ENCODE assay signal across 8 cellular contexts in genomic region chr16:68760671-68761275, GRCh38. TPM values are rescaled to one million over a fixed set of nuclear protein-coding genes. Genes with fewer than 3 reads are reported as not detected.
DNase-seq lines count a peak whose midpoint lies in the region; ATAC-seq and TF ChIP-seq lines count a peak whose summit lies in the region.

No MANE protein-coding gene starts in this region.

- H4K20me1 ChIP-seq in OCI-LY7 (ENCODE audit: insufficient read depth, low read length) (no peaks in the 10 kb centered on the region), smooth muscle cell (ENCODE audit: low read depth) (no peaks in the 10 kb centered on the region)

- 59% methylated on average over 8 of the region's 8 CpGs for WGBS in smooth muscle cell (ENCODE audit: low lambda C conversion rate)
- 59 to 72% methylated on average over 8 of the region's 8 CpGs for WGBS in testis, 2 donors

- CTCF ChIA-PET in OCI-LY7 (lab: Charles Lee; ENCODE audit: unreplicated experiment) = no interaction called here

- H3F3A ChIP-seq in smooth muscle cell (ENCODE audit: low read depth) = no peaks in the 10 kb centered on the region

- H2AFZ ChIP-seq in OCI-LY7 (ENCODE audit: low read length) = no peak overlapping the region
- no peak overlapping the region for H2AFZ ChIP-seq in smooth muscle cell (ENCODE audit: low read depth)

- H3K4me2 ChIP-seq in OCI-LY7 (ENCODE audit: low read length) = no peak overlapping the region
- no peak overlapping the region for H3K4me2 ChIP-seq in smooth muscle cell

- H3K27ac ChIP-seq in OCI-LY7 (ENCODE audit: low read depth, low read length, poor library complexity, severe bottlenecking) (no peak overlapping the region), cingulate gyrus (ENCODE audit: low read depth, low read length) (peak overlapping the region; percentile 91), smooth muscle cell (ENCODE audit: low read depth) (peak overlapping the region; percentile 75), testis (no peak overlapping the region)

- no peaks in the 10 kb centered on the region for H3K79me2 ChIP-seq in OCI-LY7 (ENCODE audit: insufficient read depth, low read depth, low read length)
- H3K79me2 ChIP-seq in smooth muscle cell (ENCODE audit: low read depth) = no peaks in the 10 kb centered on the region

- DNase-seq in DMS 273 (lab: John Stamatoyannopoulos, UW; ENCODE audit: unreplicated experiment) = peak; percentile 71
- no peak for DNase-seq in DMS 273 treated with DMSO at 0.1 percent for 48 hours (lab: John Stamatoyannopoulos, UW)
- DNase-seq in OCI-LY7 (ENCODE audit: low spot score) = peak; percentile 16
- DNase-seq in smooth muscle cell (lab: John Stamatoyannopoulos, UW; ENCODE audit: unreplicated experiment) = no peak
- DNase-seq in G401 (ENCODE audit: low spot score) = no peak
- DNase-seq in testis = no peak

- H3K27me3 ChIP-seq in smooth muscle cell (ENCODE audit: low read depth) (no peaks in the 10 kb centered on the region), testis (no peaks in the 10 kb centered on the region)

- no peaks in the 10 kb centered on the region for H3K9me2 ChIP-seq in OCI-LY7 (ENCODE audit: insufficient read depth, low read length)

- H3K4me1 ChIP-seq in OCI-LY7 (ENCODE audit: insufficient read depth, low read length, poor library complexity, severe bottlenecking) (peaks cover 23% of the 10 kb centered on the region), smooth muscle cell (ENCODE audit: low read depth) (no peaks in the 10 kb centered on the region), testis (no peaks in the 10 kb centered on the region)

- TF ChIP-seq CTCF in OCI-LY7 (conservative IDR thresholded peaks at IDR 0.05; ENCODE audit: low read length) = no peak
- no peak for TF ChIP-seq CTCF in smooth muscle cell (IDR thresholded peaks at IDR 0.05; ENCODE audit: borderline replicate concordance, insufficient read depth, poor library complexity, severe bottlenecking)
- TF ChIP-seq CTCF in testis (IDR thresholded peaks at IDR 0.05) = no peak

- peak; percentile 48 for ATAC-seq in HG02759 (IDR thresholded peaks at IDR 0.05; ENCODE audit: unreplicated experiment)

- no peaks in the 10 kb centered on the region for H3K9me3 ChIP-seq in OCI-LY7 (ENCODE audit: low read length)
- H3K9me3 ChIP-seq in smooth muscle cell (replicated peaks; ENCODE audit: low read depth) = no peaks in the 10 kb centered on the region
- H3K9me3 ChIP-seq in testis = no peaks in the 10 kb centered on the region

- peak overlapping the region; percentile 53 for H3K9ac ChIP-seq in smooth muscle cell (ENCODE audit: low read depth)

- no peak overlapping the region for H3K4me3 ChIP-seq in OCI-LY7 (ENCODE audit: low read depth, low read length, poor library complexity, severe bottlenecking)
- no peak overlapping the region for H3K4me3 ChIP-seq in smooth muscle cell
- no peak overlapping the region for H3K4me3 ChIP-seq in testis

- no peak for TF ChIP-seq POLR2A in testis (IDR thresholded peaks at IDR 0.05)

- BruUV-seq in OCI-LY7 (replicated peaks; lab: Mats Ljungman, UMichigan) = no TSS peak

- intact Hi-C loops in OCI-LY7 (cut with micrococcal nuclease; ENCODE audit: unreplicated experiment) (no loop called here), testis (cut with DNase I; ENCODE audit: low total_unique reads) (no loop called here)

- POLR2A ChIA-PET in OCI-LY7 (lab: Charles Lee) = no interaction called here

- H3K36me3 ChIP-seq in OCI-LY7 (ENCODE audit: insufficient read depth, low read length) (no peaks in the 10 kb centered on the region), smooth muscle cell (ENCODE audit: low read depth) (no peaks in the 10 kb centered on the region), testis (ENCODE audit: low read depth, missing control alignments) (no peaks in the 10 kb centered on the region)

- in situ Hi-C loops in G401 (cut with HindIII; ENCODE audit: low sequenced_read_pairs) = no loop called here

RNA-seq across cellular contexts. Expression of gene CDH1, which starts 23.7 kb away (rescaled TPM):
- not detected in 2 replicates for total RNA-seq in OCI-LY7 (2014; rRNA removed; shearing (Covaris generic))
- total RNA-seq in OCI-LY7 (2022) (not detected in 2 replicates), smooth muscle cell (44.3 and 45.8 TPM in 2 replicates), testis (1 to 10 TPM in 1 of 2 donors, under 1 TPM in 1; 0.94 to 2.1 TPM)
- polyA plus RNA-seq in smooth muscle cell (4.7 and 28.0 TPM in 2 replicates), testis (ENCODE audit: insufficient read depth, low read depth, low replicate concordance) (5.5 TPM)
- total RNA-seq in G401 (2014; rRNA removed; shearing (Covaris generic)) = 1.9 and 2.4 TPM in 2 replicates

Comparison
In these comparisons a context has a peak if more than half of its experiments do, and no peak if none do; other contexts are left out.
1. DNase-seq: peak in DMS 273 (single experiment) and OCI-LY7 (single experiment); none in DMS 273 treated with DMSO at 0.1 percent for 48 hours (single experiment), smooth muscle cell (single experiment), G401 (single experiment) and testis (single experiment).
2. H3K27ac ChIP-seq: peak in cingulate gyrus (single experiment) and smooth muscle cell (single experiment); none in OCI-LY7 (single experiment) and testis (0 of 2).
3. RNA of gene CDH1, which starts 23.7 kb away (total RNA-seq): 44.3 to 45.8 TPM in smooth muscle cell; 1.9 to 2.4 TPM in G401, 0.94 to 2.1 TPM in testis and not detected in OCI-LY7; every median in the first group is over 10 times any median in the second.